9 cellular contexts compared by ENCODE assay signal in genomic region chr1:156889802-156890585, GRCh38. TPM values are rescaled to one million over a fixed set of nuclear protein-coding genes. Genes with fewer than 3 reads are reported as not detected.
DNase-seq lines count a peak whose midpoint lies in the region; ATAC-seq and TF ChIP-seq lines count a peak whose summit lies in the region.
"Had no signal": no experiment of that assay in that cellular context is flagged by ENCODE, and none has a peak within 500 bp of the region (broad histone marks: within the 10 kb centered on the region; RNA-seq: fewer than 3 reads in every experiment).

No MANE protein-coding gene starts in this region.

- peak; percentile 80 for DNase-seq in COLO668 (lab: John Stamatoyannopoulos, UW; ENCODE audit: unreplicated experiment)
- DNase-seq in HS-5 (ENCODE audit: low read depth), result peak; percentile 50
- DNase-seq in NOMO-1 (lab: John Stamatoyannopoulos, UW; ENCODE audit: unreplicated experiment in 2 of 2), result peak; percentile 50 to 58
- peak in 2 of 3 experiments; percentile 35 to 41 for DNase-seq in activated CD8-positive, alpha-beta memory T cell treated with anti-CD3 and anti-CD28 coated beads for 48 hours (ENCODE audit: low read depth in 2 of 3, low spot score in 2 of 3)
- no peak for DNase-seq in epithelial cell of proximal tubule (ENCODE audit: low read depth)
- DNase-seq in myocyte (ENCODE audit: low read depth), result peak; percentile 87
- peak in 4 of 6 experiments; percentile 21 to 46 (median 24) for DNase-seq in stimulated activated naive CD4-positive, alpha-beta T cell (lab: John Stamatoyannopoulos, UW)

- H3K4me3 ChIP-seq in epithelial cell of proximal tubule (ENCODE audit: low read depth, low read length), result no peak overlapping the region
- H3K4me3 ChIP-seq: SK-N-MC had no signal

- no peak for ATAC-seq in GM21526 (IDR thresholded peaks at IDR 0.05; ENCODE audit: low FRiP score, unreplicated experiment)

- TF ChIP-seq CTCF in epithelial cell of proximal tubule (conservative IDR thresholded peaks at IDR 0.05; ENCODE audit: low read depth, low read length), result peak; percentile 87

RNA-seq across cellular contexts. Expression of gene PEAR1, which starts 3.5 kb away (rescaled TPM):
- total RNA-seq in epithelial cell of proximal tubule (19.0 and 20.8 TPM in 2 replicates), myocyte (0.05 TPM in 1 of 2 replicates, not detected in the other)
- polyA plus RNA-seq in myocyte (2012), result 0.14 TPM

RNA-seq across cellular contexts. Expression of gene NTRK1, which starts 29.3 kb away (rescaled TPM):
- total RNA-seq in epithelial cell of proximal tubule (not detected in 2 replicates), myocyte (0.10 and 2.5 TPM in 2 replicates)
- polyA plus RNA-seq in myocyte (2012), result 0.48 TPM

RNA-seq across cellular contexts. Expression of gene LRRC71, which starts 30.4 kb away (rescaled TPM):
- total RNA-seq in epithelial cell of proximal tubule, result not detected in 2 replicates
- not detected in 2 replicates for total RNA-seq in myocyte
- polyA plus RNA-seq in myocyte (2012), result not detected

RNA-seq across cellular contexts. Expression of gene INSRR, which starts 31.1 kb away (rescaled TPM):
- total RNA-seq in epithelial cell of proximal tubule (not detected in 2 replicates), myocyte (0.05 TPM in 1 of 2 replicates, not detected in the other)
- not detected for polyA plus RNA-seq in myocyte (2012)

Comparison
In these comparisons a context has a peak if more than half of its experiments do, and no peak if none do; other contexts are left out.
1. RNA of gene PEAR1, which starts 3.5 kb away (total RNA-seq): 19.0 to 20.8 TPM in epithelial cell of proximal tubule; 0.05 TPM in myocyte; every median in the first group is over 10 times any median in the second.